9 cellular contexts compared by ENCODE assay signal in the genomic region with DNA sequence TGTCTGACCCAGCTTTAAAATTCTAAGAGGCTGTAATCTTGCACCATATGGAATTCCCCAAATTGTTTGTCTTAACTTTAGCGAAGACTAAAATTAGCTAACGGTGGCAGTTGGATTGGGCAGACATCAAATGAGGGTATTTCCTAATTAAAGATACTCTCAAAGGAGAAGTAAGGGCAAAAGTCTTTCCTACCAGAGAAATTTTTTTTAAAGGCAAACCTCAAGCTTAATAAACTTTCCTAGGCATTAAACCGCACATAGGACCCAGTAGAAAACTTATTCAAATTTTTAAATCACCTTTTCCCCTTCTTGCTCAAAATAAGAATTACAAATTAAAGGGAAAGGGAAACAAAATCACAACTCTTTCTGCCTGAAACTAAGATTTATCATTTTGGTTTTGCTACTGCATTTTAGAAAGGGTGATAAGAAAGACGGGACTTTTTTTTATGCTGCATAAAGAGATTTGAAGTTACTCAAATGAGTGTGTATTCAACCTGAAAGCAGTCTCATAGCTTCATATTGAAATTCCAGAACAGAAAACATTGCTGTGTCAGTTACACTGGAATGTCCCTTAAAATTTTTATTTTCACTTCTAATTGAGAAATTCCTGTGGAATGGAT.
DNase-seq lines count a peak whose midpoint lies in the region; ATAC-seq and TF ChIP-seq lines count a peak whose summit lies in the region.
"Had no signal": no experiment of that assay in that cellular context is flagged by ENCODE, and none has a peak within 500 bp of the region (broad histone marks: within the 10 kb centered on the region; RNA-seq: fewer than 3 reads in every experiment).

No MANE protein-coding gene starts in this region.

- peak; percentile 41 for DNase-seq in astrocyte of the hippocampus (ENCODE audit: low read depth, low spot score)
- no peak for DNase-seq in amniotic stem cell (lab: John Stamatoyannopoulos, UW)
- no peak for DNase-seq in NCI-H2081 (lab: John Stamatoyannopoulos, UW)
- DNase-seq in mammary epithelial cell = no peak
- DNase-seq in T-cell = no peak
- DNase-seq: lower lobe of right lung had no signal

- peak; percentile 30 for ATAC-seq in GM18505 (IDR thresholded peaks at IDR 0.05; ENCODE audit: unreplicated experiment)
- ATAC-seq in GM21423 (IDR thresholded peaks at IDR 0.05; ENCODE audit: unreplicated experiment) = peak; percentile 33
- peak; percentile 45 for ATAC-seq in HG03442 (IDR thresholded peaks at IDR 0.05; ENCODE audit: unreplicated experiment)
- no peak for ATAC-seq in T-cell (replicated peaks in 1 of 4)
- ATAC-seq: lower lobe of right lung had no signal

- no peaks in the 10 kb centered on the region for H3K27me3 ChIP-seq in mammary epithelial cell (ENCODE audit: insufficient read depth, low read length)

- TF ChIP-seq CTCF in mammary epithelial cell (conservative IDR thresholded peaks at IDR 0.05 in 1 of 2, IDR thresholded peaks at IDR 0.05 in 1 of 2; ENCODE audit: extremely low read depth in 1 of 2, insufficient read depth in 1 of 2, low read depth in 1 of 2, low read length in 2 of 2) = no peak

- no peaks in the 10 kb centered on the region for H3K79me2 ChIP-seq in mammary epithelial cell (ENCODE audit: insufficient read depth, low read length)

- H3K4me1 ChIP-seq in mammary epithelial cell (ENCODE audit: insufficient read depth, low read length) = peaks cover 16% of the 10 kb centered on the region

- no peaks in the 10 kb centered on the region for H3K27me3 Mint-ChIP-seq in T-cell

- H3K36me3 ChIP-seq in mammary epithelial cell (ENCODE audit: insufficient read depth, low read length) = no peaks in the 10 kb centered on the region
- H3K36me3 ChIP-seq: lower lobe of right lung had no signal

- intact Hi-C loops in mammary epithelial cell (cut with micrococcal nuclease) = no loop called here

- H3K4me1 Mint-ChIP-seq in T-cell = peaks cover 16 to 38% (median 33%) of the 10 kb centered on the region in 3 donors

- dilution Hi-C loops in mammary epithelial cell (cut with HindIII; ENCODE audit: low sequenced_read_pairs) = no loop called here

- H3K4me3 Mint-ChIP-seq in T-cell = no peak overlapping the region

- no peak for TF ChIP-seq POLR2A in GM18505 (IDR thresholded peaks at IDR 0.05; ENCODE audit: borderline replicate concordance, extremely low read depth, insufficient read depth, insufficient read length)

- BruUV-seq in mammary epithelial cell (replicated peaks; lab: Mats Ljungman, UMichigan) = no TSS peak

- no peaks in the 10 kb centered on the region for H3K9me3 ChIP-seq in mammary epithelial cell (replicated peaks; ENCODE audit: insufficient read depth, low read length)
- H3K9me3 ChIP-seq: lower lobe of right lung had no signal

- no peak overlapping the region for H2AFZ ChIP-seq in mammary epithelial cell (ENCODE audit: low read depth, low read length)

- POLR2A ChIA-PET in T-cell (lab: Charles Lee) = interaction anchor here in 1 of 2 donors (0.7 kb wide), 1 partner anchor 205 kb away, joined by 3 read pairs; no protein-coding TSS in a partner anchor

- no peak overlapping the region for H3K4me3 ChIP-seq in mammary epithelial cell (replicated peaks in 1 of 3; ENCODE audit: insufficient read depth in 1 of 3, low read depth in 2 of 3, low read length in 3 of 3)
- H3K4me3 ChIP-seq: lower lobe of right lung had no signal

- no peaks in the 10 kb centered on the region for H3K9me3 Mint-ChIP-seq in T-cell

- H3K36me3 Mint-ChIP-seq in T-cell = no peaks in the 10 kb centered on the region

- WGBS in mammary epithelial cell (ENCODE audit: low coverage, missing lambda C conversion rate) = 54% methylated on average over 3 of the region's 4 CpGs

- H3K27ac ChIP-seq in mammary epithelial cell (ENCODE audit: insufficient read depth, low read depth, low read length) = no peak overlapping the region
- H3K27ac ChIP-seq: lower lobe of right lung had no signal

- in situ Hi-C loops in mammary epithelial cell (cut with MboI; ENCODE audit: low sequenced_read_pairs in 2 of 2) = loop anchor here in 1 of 2 donors (10.0 kb wide), 1 partner anchor 194 kb away; no protein-coding TSS in a partner anchor

- peak overlapping the region in 1 of 2 donors; percentile 11 for H3K27ac Mint-ChIP-seq in T-cell

- H4K20me1 ChIP-seq in mammary epithelial cell (ENCODE audit: insufficient read depth, low read length) = no peaks in the 10 kb centered on the region

- H3K9ac ChIP-seq in mammary epithelial cell (ENCODE audit: insufficient read depth, low read length) = no peak overlapping the region

- CTCF ChIA-PET in mammary epithelial cell (lab: Charles Lee; ENCODE audit: low non-redundant PET) (no interaction called here), T-cell (lab: Charles Lee) (no interaction called here)

- H3K4me2 ChIP-seq in mammary epithelial cell (ENCODE audit: insufficient read depth, low read depth, low read length) = no peak overlapping the region

Comparison
In these comparisons a context has a peak if more than half of its experiments do, and no peak if none do; other contexts are left out.
1. ATAC-seq: peak in GM18505 (single experiment), GM21423 (single experiment) and HG03442 (single experiment); none in T-cell (0 of 4).